In genomic region chr1:110203021-110203661, GRCh38 we compare ENCODE assay signal across 1 cellular context.
TF ChIP-seq lines count a peak whose summit lies in the region.

No MANE protein-coding gene starts in this region.

TF ChIP-seq in K562, 482 proteins besides CTCF, POLR2A, EP300 and RAD21 (continued from another document):
- TF ChIP-seq ESRRB (CRISPR knock-in tag; IDR thresholded peaks at IDR 0.05; ENCODE audit: borderline replicate concordance) (no peak), CC2D1A (IDR thresholded peaks at IDR 0.05) (0 out of 2 replicates have a peak, but pooled peaks have one; percentile 24), MAZ (CRISPR knock-in tag; conservative IDR thresholded peaks at IDR 0.05 in 1 of 2, IDR thresholded peaks at IDR 0.05 in 1 of 2) (0 out of 4 replicates have a peak, but pooled peaks have one; percentile 16 to 40), CXXC5 (CRISPR knock-in tag; IDR thresholded peaks at IDR 0.05) (no peak), MEF2D (tag; conservative IDR thresholded peaks at IDR 0.05; ENCODE audit: low read depth) (no peak), MAFF (IDR thresholded peaks at IDR 0.05; ENCODE audit: low read length) (0 out of 2 replicates have a peak, but pooled peaks have one; percentile 5), ATF7 (IDR thresholded peaks at IDR 0.05) (0 out of 2 replicates have a peak, but pooled peaks have one; percentile 8), IRF1 (CRISPR knock-in tag; IDR thresholded peaks at IDR 0.05; ENCODE audit: borderline replicate concordance) (no peak), VEZF1 (CRISPR knock-in tag; IDR thresholded peaks at IDR 0.05) (no peak), CTCFL (IDR thresholded peaks at IDR 0.05; ENCODE audit: borderline replicate concordance, insufficient read depth, low read depth, low read length, poor library complexity, severe bottlenecking) (no peak), HOMEZ (CRISPR knock-in tag; IDR thresholded peaks at IDR 0.05) (no peak), ATF3 (IDR thresholded peaks at IDR 0.05) (no peak), ATF3 (CRISPR knock-in tag; conservative IDR thresholded peaks at IDR 0.05) (0 out of 2 replicates have a peak, but pooled peaks have one; percentile 37), ZBTB17 (CRISPR knock-in tag; IDR thresholded peaks at IDR 0.05) (no peak)
